8 cellular contexts compared by ENCODE assay signal in the genomic region with DNA sequence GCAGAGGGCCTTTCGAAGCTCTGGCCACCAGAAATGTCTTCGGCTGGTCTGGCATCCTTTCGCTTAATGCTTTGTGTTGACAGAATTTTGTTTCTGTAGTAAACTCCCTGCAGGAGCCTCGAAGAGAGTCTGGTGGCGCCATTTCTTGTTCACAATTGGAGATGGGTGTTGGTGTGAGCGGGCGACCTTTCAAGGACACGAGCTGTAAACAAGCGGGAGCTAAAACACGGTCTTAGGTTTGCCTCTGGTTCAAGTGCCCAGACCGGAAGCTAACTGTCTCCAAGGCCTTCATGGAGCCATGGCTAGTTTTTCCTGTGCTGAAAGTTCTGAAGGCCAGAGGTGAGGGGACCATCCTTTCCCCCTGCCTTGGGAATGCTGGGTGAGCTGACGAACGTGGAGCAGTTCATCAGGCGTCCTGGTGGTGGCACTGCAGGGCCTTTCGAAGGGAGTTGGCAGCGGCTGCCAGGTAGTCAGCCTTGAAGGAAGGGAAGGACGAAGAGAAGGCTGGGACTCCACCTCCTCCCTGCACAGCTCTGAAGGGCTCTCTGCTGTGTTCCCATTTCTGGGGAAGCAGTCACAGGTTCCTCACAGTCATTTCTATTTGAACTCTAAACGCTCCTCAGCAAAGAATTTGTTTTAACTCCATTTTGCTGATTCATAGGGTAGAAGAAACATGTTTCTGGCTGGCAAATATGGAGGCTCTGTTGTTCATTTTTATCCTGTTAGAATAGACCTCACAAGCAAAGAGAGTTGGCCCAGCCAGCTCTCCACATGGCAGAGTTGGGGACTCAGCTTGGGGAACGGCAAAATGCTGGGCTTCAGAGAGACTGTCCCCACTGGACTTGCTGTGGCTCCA. TPM values are rescaled to one million over a fixed set of nuclear protein-coding genes. Genes with fewer than 3 reads are reported as not detected.
A peak's percentile ranks its signal among the peaks of the same experiment; 100 is the strongest.
DNase-seq lines count a peak whose midpoint lies in the region; ATAC-seq, FAIRE-seq and TF ChIP-seq lines count a peak whose summit lies in the region.

No MANE protein-coding gene starts in this region.

- CTCF ChIA-PET in A549 (lab: Yijun Ruan, JAX), result interaction anchor here (0.6 to 3.5 kb wide), 27 partner anchors 11 to 1126 kb away, joined by 3 to 30 read pairs (median 3); no protein-coding TSS in a partner anchor

- no peak overlapping the region for H3K4me2 ChIP-seq in A549

- H3K27me3 ChIP-seq in effector memory CD4-positive, alpha-beta T cell (replicated peaks; ENCODE audit: control insufficient read depth, insufficient read depth, low read length, poor library complexity, severe bottlenecking), result no peaks in the 10 kb centered on the region

- POLR2A ChIA-PET in A549 (lab: Yijun Ruan, JAX), result no interaction called here

- TF ChIP-seq POLR2A in A549 (IDR thresholded peaks at IDR 0.05; ENCODE audit: low read length), result no peak

- peaks cover 4% of the 10 kb centered on the region; the same call in 1 of the 3 replicates for H3K4me1 ChIP-seq in A549
- H3K4me1 ChIP-seq in effector memory CD4-positive, alpha-beta T cell (ENCODE audit: control insufficient read depth, insufficient read depth, low read length, poor library complexity, severe bottlenecking), result peaks cover 20% of the 10 kb centered on the region

- 60% methylated on average over 18 of the region's 19 CpGs for WGBS in A549 (ENCODE audit: missing lambda C conversion rate)

- no peak overlapping the region for H3K4me3 ChIP-seq in A549
- no peak overlapping the region for H3K4me3 ChIP-seq in effector memory CD4-positive, alpha-beta T cell (ENCODE audit: insufficient read depth, low read depth, low read length, poor library complexity, severe bottlenecking)

- TF ChIP-seq RAD21 in A549 (conservative IDR thresholded peaks at IDR 0.05 in 1 of 2, IDR thresholded peaks at IDR 0.05 in 1 of 2), result peak; percentile 82 to 87

- peak; percentile 71 for TF ChIP-seq CTCF in A549 (IDR thresholded peaks at IDR 0.05)

- peaks cover 17% of the 10 kb centered on the region for H3K36me3 ChIP-seq in effector memory CD4-positive, alpha-beta T cell (ENCODE audit: control insufficient read depth, insufficient read depth, low read length)

- no peaks in the 10 kb centered on the region for H3K9me3 ChIP-seq in A549
- no peaks in the 10 kb centered on the region for H3K9me3 ChIP-seq in effector memory CD4-positive, alpha-beta T cell (ENCODE audit: control insufficient read depth, low read length)

- DNase-seq in A549 (ENCODE audit: low read depth in 1 of 2, low spot score in 1 of 2) (peak; percentile 70 to 86), GM18507 (ENCODE audit: extremely low spot score, insufficient read length, low read depth) (peak; percentile 68), NCI-H748 (lab: John Stamatoyannopoulos, UW; ENCODE audit: unreplicated experiment) (peak; percentile 65), mesenteric fat pad (ENCODE audit: low spot score) (peak; percentile 90)
- peak; percentile 33 to 56 for DNase-seq in activated CD8-positive, alpha-beta memory T cell treated with anti-CD3 and anti-CD28 coated beads for 1 hour (ENCODE audit: extremely low read depth in 1 of 2, low read depth in 1 of 2)
- peak; percentile 32 to 47 (median 40) for DNase-seq in effector memory CD4-positive, alpha-beta T cell
- peak; percentile 52 for DNase-seq in stimulated activated CD8-positive, alpha-beta memory T cell treated with anti-CD3 and anti-CD28 coated beads, Interleukin-4, amount 100 ng/mL, for 24 hours (ENCODE audit: low read depth)

- ATAC-seq in A549, result peak; percentile 84 to 96
- peak; percentile 65 for ATAC-seq in HG03354 (IDR thresholded peaks at IDR 0.05; ENCODE audit: poor library complexity, severe bottlenecking, unreplicated experiment)

- no peak for TF ChIP-seq EP300 in A549 (IDR thresholded peaks at IDR 0.05)

- peak; percentile 54 for FAIRE-seq in A549 (lab: Jason Lieb, UNC)
- FAIRE-seq in GM18507 (lab: Jason Lieb, UNC), result peak; percentile 84

- peak overlapping the region; percentile 59 to 67; a peak in 5 of 6 replicates for H3K27ac ChIP-seq in A549
- no peak overlapping the region for H3K27ac ChIP-seq in effector memory CD4-positive, alpha-beta T cell (ENCODE audit: insufficient read depth, low read length, poor library complexity, severe bottlenecking)

TF ChIP-seq in A549, 52 proteins besides CTCF, POLR2A, EP300 and RAD21:
- TF ChIP-seq RCOR1 (IDR thresholded peaks at IDR 0.05; ENCODE audit: low read depth, low read length) (no peak), MAFK (IDR thresholded peaks at IDR 0.05; ENCODE audit: partially characterized antibody) (peak; percentile 6), SMC3 (IDR thresholded peaks at IDR 0.05) (peak; percentile 85), HES2 (IDR thresholded peaks at IDR 0.05) (no peak), NR3C1 (IDR thresholded peaks at IDR 0.05) (no peak), MAZ (IDR thresholded peaks at IDR 0.05; ENCODE audit: borderline replicate concordance, low read depth, low read length) (no peak), KDM1A (IDR thresholded peaks at IDR 0.05; ENCODE audit: low read depth) (no peak), ELK1 (IDR thresholded peaks at IDR 0.05; ENCODE audit: low read depth, low read length) (no peak), CHD4 (IDR thresholded peaks at IDR 0.05; ENCODE audit: borderline replicate concordance) (no peak), NPAS2 (CRISPR knock-in tag; IDR thresholded peaks at IDR 0.05; ENCODE audit: borderline replicate concordance) (no peak), RARB (CRISPR knock-in tag; IDR thresholded peaks at IDR 0.05) (no peak)
- TF ChIP-seq, protein P1, sequence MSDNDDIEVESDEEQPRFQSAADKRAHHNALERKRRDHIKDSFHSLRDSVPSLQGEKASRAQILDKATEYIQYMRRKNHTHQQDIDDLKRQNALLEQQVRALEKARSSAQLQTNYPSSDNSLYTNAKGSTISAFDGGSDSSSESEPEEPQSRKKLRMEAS (IDR thresholded peaks at IDR 0.05), result no peak

RNA-seq across cellular contexts. Expression of gene URB2, which starts 35.2 kb away (rescaled TPM):
- polyA plus RNA-seq in A549 (2011; rRNA removed), result 15.7 and 19.6 TPM in 2 replicates
- polyA plus RNA-seq in A549 (2012; cell fraction: cytosol; rRNA removed), result 9.2 and 12.0 TPM in 2 replicates
- polyA plus RNA-seq in A549 (2012; cell fraction: nucleus; rRNA removed), result 15.9 and 17.3 TPM in 2 replicates
- polyA plus RNA-seq in A549 (2017; fragmentation: RNase III; extraction: RNeasy Plus Mini Kit Qiagen cat#74134 plus additional on column Dnase treatment), result 13.7 to 15.6 TPM (median 14.1 TPM) in 3 replicates
- 48.4 and 52.1 TPM in 2 replicates for polyA minus RNA-seq in A549 (2011; rRNA and poly(A)+ RNA removed)
- total RNA-seq in mesenteric fat pad, result 14.0 TPM

RNA-seq across cellular contexts. Expression of gene TAF5L, which starts 35.3 kb away (rescaled TPM):
- polyA plus RNA-seq in A549 (2011; rRNA removed), result 25.0 and 27.7 TPM in 2 replicates
- polyA plus RNA-seq in A549 (2012; cell fraction: cytosol; rRNA removed), result 16.4 and 22.5 TPM in 2 replicates
- 24.2 and 30.7 TPM in 2 replicates for polyA plus RNA-seq in A549 (2012; cell fraction: nucleus; rRNA removed)
- polyA plus RNA-seq in A549 (2017; fragmentation: RNase III; extraction: RNeasy Plus Mini Kit Qiagen cat#74134 plus additional on column Dnase treatment), result 17.4 to 19.1 TPM (median 18.8 TPM) in 3 replicates
- polyA minus RNA-seq in A549 (2011; rRNA and poly(A)+ RNA removed), result 38.6 and 42.7 TPM in 2 replicates
- 24.8 TPM for total RNA-seq in mesenteric fat pad

Comparison
In these comparisons a context has a peak if more than half of its experiments do, and no peak if none do; other contexts are left out.
1. DNase-seq: peak in every context shown above with its lines; median percentile 90 in mesenteric fat pad; 78 in A549; 68 in GM18507; 65 in NCI-H748; 52 in stimulated activated CD8-positive, alpha-beta memory T cell treated with anti-CD3 and anti-CD28 coated beads, Interleukin-4, amount 100 ng/mL, for 24 hours; 44 in activated CD8-positive, alpha-beta memory T cell treated with anti-CD3 and anti-CD28 coated beads for 1 hour; 40 in effector memory CD4-positive, alpha-beta T cell.